1 cellular context compared by ENCODE assay signal in genomic region chr1:47231314-47232186, GRCh38.
TF ChIP-seq lines count a peak whose summit lies in the region.

No MANE protein-coding gene starts in this region.

TF ChIP-seq in K562, 482 proteins besides CTCF, POLR2A, EP300 and RAD21 (continued from another document):
- TF ChIP-seq CHD7 (IDR thresholded peaks at IDR 0.05; ENCODE audit: low read depth, low read length) (no peak), FOXJ3 (CRISPR knock-in tag; IDR thresholded peaks at IDR 0.05) (no peak), ZNF717 (CRISPR knock-in tag; IDR thresholded peaks at IDR 0.05) (no peak), MYBL2 (IDR thresholded peaks at IDR 0.05; ENCODE audit: low read depth) (no peak), MYBL2 (CRISPR knock-in tag; IDR thresholded peaks at IDR 0.05; ENCODE audit: borderline replicate concordance) (no peak), PTRF (tag; IDR thresholded peaks at IDR 0.05) (no peak), HMG20A (CRISPR knock-in tag; conservative IDR thresholded peaks at IDR 0.05) (no peak)
- TF ChIP-seq, protein P1, sequence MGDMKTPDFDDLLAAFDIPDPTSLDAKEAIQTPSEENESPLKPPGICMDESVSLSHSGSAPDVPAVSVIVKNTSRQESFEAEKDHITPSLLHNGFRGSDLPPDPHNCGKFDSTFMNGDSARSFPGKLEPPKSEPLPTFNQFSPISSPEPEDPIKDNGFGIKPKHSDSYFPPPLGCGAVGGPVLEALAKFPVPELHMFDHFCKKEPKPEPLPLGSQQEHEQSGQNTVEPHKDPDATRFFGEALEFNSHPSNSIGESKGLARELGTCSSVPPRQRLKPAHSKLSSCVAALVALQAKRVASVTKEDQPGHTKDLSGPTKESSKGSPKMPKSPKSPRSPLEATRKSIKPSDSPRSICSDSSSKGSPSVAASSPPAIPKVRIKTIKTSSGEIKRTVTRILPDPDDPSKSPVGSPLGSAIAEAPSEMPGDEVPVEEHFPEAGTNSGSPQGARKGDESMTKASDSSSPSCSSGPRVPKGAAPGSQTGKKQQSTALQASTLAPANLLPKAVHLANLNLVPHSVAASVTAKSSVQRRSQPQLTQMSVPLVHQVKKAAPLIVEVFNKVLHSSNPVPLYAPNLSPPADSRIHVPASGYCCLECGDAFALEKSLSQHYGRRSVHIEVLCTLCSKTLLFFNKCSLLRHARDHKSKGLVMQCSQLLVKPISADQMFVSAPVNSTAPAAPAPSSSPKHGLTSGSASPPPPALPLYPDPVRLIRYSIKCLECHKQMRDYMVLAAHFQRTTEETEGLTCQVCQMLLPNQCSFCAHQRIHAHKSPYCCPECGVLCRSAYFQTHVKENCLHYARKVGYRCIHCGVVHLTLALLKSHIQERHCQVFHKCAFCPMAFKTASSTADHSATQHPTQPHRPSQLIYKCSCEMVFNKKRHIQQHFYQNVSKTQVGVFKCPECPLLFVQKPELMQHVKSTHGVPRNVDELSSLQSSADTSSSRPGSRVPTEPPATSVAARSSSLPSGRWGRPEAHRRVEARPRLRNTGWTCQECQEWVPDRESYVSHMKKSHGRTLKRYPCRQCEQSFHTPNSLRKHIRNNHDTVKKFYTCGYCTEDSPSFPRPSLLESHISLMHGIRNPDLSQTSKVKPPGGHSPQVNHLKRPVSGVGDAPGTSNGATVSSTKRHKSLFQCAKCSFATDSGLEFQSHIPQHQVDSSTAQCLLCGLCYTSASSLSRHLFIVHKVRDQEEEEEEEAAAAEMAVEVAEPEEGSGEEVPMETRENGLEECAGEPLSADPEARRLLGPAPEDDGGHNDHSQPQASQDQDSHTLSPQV (IDR thresholded peaks at IDR 0.05) = peak; percentile 63; the same call in 1 of the 2 replicates
